In genomic region chr20:10634683-10635411, GRCh38 we compare ENCODE assay signal across 10 cellular contexts. TPM values are rescaled to one million over a fixed set of nuclear protein-coding genes. Genes with fewer than 3 reads are reported as not detected.
DNase-seq lines count a peak whose midpoint lies in the region; ATAC-seq and TF ChIP-seq lines count a peak whose summit lies in the region.
"Had no signal": no experiment of that assay in that cellular context is flagged by ENCODE, and none has a peak within 500 bp of the region (broad histone marks: within the 10 kb centered on the region; RNA-seq: fewer than 3 reads in every experiment).

No MANE protein-coding gene starts in this region.

- H3K4me1 Mint-ChIP-seq in MCF 10A (ENCODE audit: insufficient read depth, unreplicated experiment), result peaks cover 44% of the 10 kb centered on the region

- H4K20me1 ChIP-seq in mammary epithelial cell (ENCODE audit: insufficient read depth, low read length), result no peaks in the 10 kb centered on the region

- H2BK5ac ChIP-seq in mesenchymal stem cell (ENCODE audit: low read depth, low read length, poor library complexity, severe bottlenecking), result no peak overlapping the region

- H2AFZ ChIP-seq in mammary epithelial cell (ENCODE audit: low read depth, low read length) (no peak overlapping the region), mesenchymal stem cell (ENCODE audit: low read depth, low read length) (no peak overlapping the region)

- H3K27ac Mint-ChIP-seq in MCF 10A (ENCODE audit: low read depth, unreplicated experiment), result peak overlapping the region; percentile 55

- no peak for ATAC-seq in GM19324 (IDR thresholded peaks at IDR 0.05; ENCODE audit: low FRiP score, unreplicated experiment)
- no peak for ATAC-seq in HG02678 (IDR thresholded peaks at IDR 0.05; ENCODE audit: unreplicated experiment)

- no peak overlapping the region for H2BK15ac ChIP-seq in mesenchymal stem cell (ENCODE audit: low read depth, poor library complexity, severe bottlenecking)

- POLR2A ChIA-PET in MCF 10A (lab: Yijun Ruan, JAX), result interaction anchor here (0.6 to 6.6 kb wide), 16 partner anchors 8 to 711 kb away, joined by 3 to 51 read pairs (median 4); partner anchors contain the start of genes JAG1, MKKS and SLX4IP

- H3K9me3 ChIP-seq in mammary epithelial cell (replicated peaks; ENCODE audit: insufficient read depth, low read length), result no peaks in the 10 kb centered on the region
- H3K9me3 ChIP-seq in mesenchymal stem cell (ENCODE audit: control insufficient read depth, low read length), result no peaks in the 10 kb centered on the region
- no peaks in the 10 kb centered on the region for H3K9me3 ChIP-seq in uterus

- H4K8ac ChIP-seq in mesenchymal stem cell (ENCODE audit: low read length), result no peak overlapping the region

- H3K4me3 Mint-ChIP-seq in MCF 10A (ENCODE audit: unreplicated experiment), result no peak overlapping the region

- H3K4me3 ChIP-seq in mammary epithelial cell (replicated peaks in 1 of 3; ENCODE audit: insufficient read depth in 1 of 3, low read depth in 2 of 3, low read length in 3 of 3) (no peak overlapping the region), mesenchymal stem cell (ENCODE audit: insufficient read depth in 1 of 2, low read depth in 1 of 2, low read length in 2 of 2) (no peak overlapping the region), uterus (no peak overlapping the region)

- peaks cover 28% of the 10 kb centered on the region for H3K36me3 Mint-ChIP-seq in MCF 10A (ENCODE audit: insufficient read depth, unreplicated experiment)

- H3K18ac ChIP-seq in mesenchymal stem cell (ENCODE audit: low read depth in 1 of 2, low read length in 2 of 2), result peak overlapping the region in 1 of 2 experiments; percentile 38

- H3K27me3 ChIP-seq in mammary epithelial cell (ENCODE audit: insufficient read depth, low read length) (no peaks in the 10 kb centered on the region), mesenchymal stem cell (ENCODE audit: control insufficient read depth in 1 of 2, insufficient read depth in 1 of 2, low read length in 2 of 2) (no peaks in the 10 kb centered on the region), uterus (no peaks in the 10 kb centered on the region)

- WGBS in mammary epithelial cell (ENCODE audit: low coverage, missing lambda C conversion rate), result 68% methylated on average over 11 of the region's 11 CpGs
- 95% methylated on average over 11 of the region's 11 CpGs for WGBS in mesenchymal stem cell

- no peak overlapping the region for H3K4ac ChIP-seq in mesenchymal stem cell (ENCODE audit: low read depth in 1 of 2, low read length in 2 of 2)

- H2BK120ac ChIP-seq in mesenchymal stem cell (ENCODE audit: low read depth, low read length), result no peak overlapping the region

- H3K4me2 ChIP-seq in mammary epithelial cell (ENCODE audit: insufficient read depth, low read depth, low read length) (no peak overlapping the region), mesenchymal stem cell (ENCODE audit: low read length, poor library complexity, severe bottlenecking) (no peak overlapping the region)

- BruUV-seq in MCF 10A (replicated peaks; lab: Mats Ljungman, UMichigan) (no TSS peak), mammary epithelial cell (replicated peaks; lab: Mats Ljungman, UMichigan) (no TSS peak)

- no peak for TF ChIP-seq CTCF in MCF 10A (IDR thresholded peaks at IDR 0.05; ENCODE audit: unreplicated experiment)
- TF ChIP-seq CTCF in mammary epithelial cell (conservative IDR thresholded peaks at IDR 0.05 in 1 of 2, IDR thresholded peaks at IDR 0.05 in 1 of 2; ENCODE audit: extremely low read depth in 1 of 2, insufficient read depth in 1 of 2, low read depth in 1 of 2, low read length in 2 of 2), result no peak
- no peak for TF ChIP-seq CTCF in uterus (IDR thresholded peaks at IDR 0.05)

- H3K79me2 ChIP-seq in mammary epithelial cell (ENCODE audit: insufficient read depth, low read length), result peaks cover 16% of the 10 kb centered on the region

- in situ Hi-C loops in mammary epithelial cell (cut with MboI; ENCODE audit: low sequenced_read_pairs in 2 of 2), result loop anchor here (25.0 kb wide), 2 partner anchors 173 to 648 kb away; no protein-coding TSS in a partner anchor

- H3K4me1 ChIP-seq in mammary epithelial cell (ENCODE audit: insufficient read depth, low read length) (peaks cover 57% of the 10 kb centered on the region), mesenchymal stem cell (ENCODE audit: control insufficient read depth, insufficient read depth, low read depth, low read length) (peaks cover 24% of the 10 kb centered on the region), uterus (no peaks in the 10 kb centered on the region)

- intact Hi-C loops in MCF 10A (cut with micrococcal nuclease) (no loop called here), mammary epithelial cell (cut with micrococcal nuclease) (loop anchor here (2.0 to 10.0 kb wide), 3 partner anchors 16 to 658 kb away; no protein-coding TSS in a partner anchor), uterus (cut with DNase I; ENCODE audit: low total_unique reads) (no loop called here)

- H3K9me3 Mint-ChIP-seq in MCF 10A (ENCODE audit: unreplicated experiment), result no peaks in the 10 kb centered on the region

- no peak overlapping the region for H4K91ac ChIP-seq in mesenchymal stem cell (ENCODE audit: low read length)

- dilution Hi-C loops in mammary epithelial cell (cut with HindIII; ENCODE audit: low sequenced_read_pairs), result loop anchor here (5.0 kb wide), 1 partner anchor 88 kb away; no protein-coding TSS in a partner anchor

- CTCF ChIA-PET in MCF 10A (lab: Yijun Ruan, JAX) (interaction anchor here (0.7 to 5.3 kb wide), 14 partner anchors 11 to 716 kb away, joined by 3 to 20 read pairs (median 4); no protein-coding TSS in a partner anchor), mammary epithelial cell (lab: Charles Lee; ENCODE audit: low non-redundant PET) (no interaction called here)

- peaks cover 12% of the 10 kb centered on the region for H3K79me1 ChIP-seq in mesenchymal stem cell (replicated peaks; ENCODE audit: low read length, poor library complexity, severe bottlenecking)

- no peaks in the 10 kb centered on the region for H3K27me3 Mint-ChIP-seq in MCF 10A (ENCODE audit: insufficient read depth, unreplicated experiment)

- no peak overlapping the region for H2AK5ac ChIP-seq in mesenchymal stem cell (ENCODE audit: low read length, severe bottlenecking)

- H3K14ac ChIP-seq in mesenchymal stem cell (ENCODE audit: low read length in 2 of 2), result no peak overlapping the region

- no peak overlapping the region for H3K27ac ChIP-seq in mammary epithelial cell (ENCODE audit: insufficient read depth, low read depth, low read length)
- H3K27ac ChIP-seq in cingulate gyrus (ENCODE audit: low read depth, low read length), result peak overlapping the region; percentile 41
- H3K27ac ChIP-seq in mesenchymal stem cell (ENCODE audit: low read length, poor library complexity, severe bottlenecking), result no peak overlapping the region
- H3K27ac ChIP-seq in uterus, result peak overlapping the region; percentile 64 to 69

- H3K9ac ChIP-seq in mammary epithelial cell (ENCODE audit: insufficient read depth, low read length) (no peak overlapping the region), mesenchymal stem cell (ENCODE audit: low read length) (peak overlapping the region; percentile 49)

- TF ChIP-seq POLR2A in uterus (IDR thresholded peaks at IDR 0.05), result no peak

- peak; percentile 65 for DNase-seq in MCF 10A (ENCODE audit: unreplicated experiment)
- no peak for DNase-seq in mammary epithelial cell
- peak; percentile 73 for DNase-seq in mesenchymal stem cell
- DNase-seq in uterus, result no peak
- DNase-seq in stimulated activated CD4-positive, alpha-beta T cell treated with anti-CD3 and anti-CD28 coated beads, Interleukin-1b, Interleukin-23, amount 100 ng/mL, for 48 hours, result no peak
- DNase-seq: activated T-cell treated with anti-CD3 and anti-CD28 coated beads, Interleukin-2, amount 50 U/mL, for 48 hours; NCI-H1436 had no signal

- H3K36me3 ChIP-seq in mammary epithelial cell (ENCODE audit: insufficient read depth, low read length) (peaks cover 16% of the 10 kb centered on the region), mesenchymal stem cell (ENCODE audit: control insufficient read depth in 1 of 2, insufficient read depth in 2 of 2, low read depth in 1 of 2, low read length in 2 of 2) (peaks cover 17 to 19% of the 10 kb centered on the region in 2 experiments), uterus (no peaks in the 10 kb centered on the region)

- no peak overlapping the region for H2BK12ac ChIP-seq in mesenchymal stem cell (ENCODE audit: low read length in 2 of 2)

- no peak overlapping the region for H3K23ac ChIP-seq in mesenchymal stem cell (ENCODE audit: low read length in 2 of 2)

RNA-seq across cellular contexts. Expression of gene JAG1, which starts 39.0 kb away (rescaled TPM):
- total RNA-seq in MCF 10A (2022), result 62.5 and 88.0 TPM in 2 replicates
- 100 to 1,000 TPM; 244 to 283 TPM for total RNA-seq in mammary epithelial cell
- polyA plus RNA-seq in mammary epithelial cell, result 54.7 TPM
- polyA minus RNA-seq in mammary epithelial cell, result 300 TPM
- 13.2 TPM for polyA plus RNA-seq in mesenchymal stem cell (2013, experiment 1 of 2)
- 12.6 TPM for polyA plus RNA-seq in mesenchymal stem cell (2013, experiment 2 of 2)
- 100 to 1,000 TPM in 2 of 4 donors, 10 to 100 TPM in 2; 53.8 to 154 (median 111) TPM for total RNA-seq in uterus

Comparison
In these comparisons a context has a peak if more than half of its experiments do, and no peak if none do; other contexts are left out.
1. DNase-seq: peak in MCF 10A (single experiment) and mesenchymal stem cell (single experiment); none in mammary epithelial cell (single experiment), uterus (0 of 2) and stimulated activated CD4-positive, alpha-beta T cell treated with anti-CD3 and anti-CD28 coated beads, Interleukin-1b, Interleukin-23, amount 100 ng/mL, for 48 hours (single experiment).
2. H3K27ac ChIP-seq: peak in cingulate gyrus (single experiment) and uterus (2 of 2); none in mammary epithelial cell (single experiment) and mesenchymal stem cell (single experiment).